In the genomic region with DNA sequence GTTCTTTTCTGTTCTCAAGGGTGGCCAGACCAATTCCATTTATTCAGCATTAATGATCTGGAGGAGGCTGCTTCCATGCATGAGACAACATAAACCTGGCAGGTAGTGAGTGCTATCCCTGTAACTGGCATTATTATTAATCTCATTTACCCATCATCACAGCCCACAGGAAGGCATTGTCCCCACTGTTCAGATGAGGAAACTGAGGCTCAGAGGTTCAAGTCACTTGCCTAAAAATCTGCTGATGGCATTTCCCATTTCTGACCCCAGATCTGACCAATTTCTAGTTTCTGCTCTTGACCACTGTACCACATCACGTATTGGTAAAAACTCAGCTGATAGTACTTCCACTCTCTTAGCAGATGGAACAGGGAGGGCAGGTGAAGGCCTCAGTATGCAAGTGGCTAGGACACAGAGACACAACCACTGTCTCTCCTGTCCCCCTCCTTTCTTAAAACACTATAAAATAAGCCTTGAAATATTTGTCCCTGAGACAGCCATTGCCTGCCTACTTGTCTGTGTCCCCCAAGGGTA, we compare ENCODE assay signal across 8 cellular contexts. TPM values are rescaled to one million over a fixed set of nuclear protein-coding genes. Genes with fewer than 3 reads are reported as not detected.
DNase-seq lines count a peak whose midpoint lies in the region; ATAC-seq, FAIRE-seq and TF ChIP-seq lines count a peak whose summit lies in the region.

No MANE protein-coding gene starts in this region.

- no peaks in the 10 kb centered on the region for H3K27me3 ChIP-seq in DND-41 (ENCODE audit: insufficient read depth, low read length, poor library complexity)
- no peaks in the 10 kb centered on the region for H3K27me3 ChIP-seq in endothelial cell of umbilical vein (ENCODE audit: control insufficient read depth in 2 of 2, insufficient read depth in 2 of 2, low read length in 2 of 2)
- H3K27me3 ChIP-seq in prostate gland (replicated peaks; ENCODE audit: insufficient read depth), result no peaks in the 10 kb centered on the region

- 91% methylated on average over 1 of the region's 1 CpG for WGBS in prostate gland

- no peak for TF ChIP-seq CTCF in DND-41 (IDR thresholded peaks at IDR 0.05; ENCODE audit: borderline replicate concordance, extremely low read depth, low read length, poor library complexity, severe bottlenecking)
- TF ChIP-seq CTCF in endothelial cell of umbilical vein (IDR thresholded peaks at IDR 0.05; ENCODE audit: extremely low read depth in 1 of 2, insufficient read depth in 1 of 2, low read depth in 1 of 2, low read length in 2 of 2), result no peak
- no peak for TF ChIP-seq CTCF in prostate gland (IDR thresholded peaks at IDR 0.05)

- dilution Hi-C loops in endothelial cell of umbilical vein (cut with MboI; ENCODE audit: extremely low pct_ligation_motif_present, low sequenced_read_pairs), result no loop called here

- CTCF ChIA-PET in endothelial cell of umbilical vein (lab: Charles Lee), result interaction anchor here (1.2 to 5.4 kb wide), 5 partner anchors 15 to 50 kb away, joined by 5 to 71 read pairs (median 7); no protein-coding TSS in a partner anchor

- H3K4me3 ChIP-seq in DND-41 (ENCODE audit: low read depth in 1 of 2, low read length in 2 of 2) (peak overlapping the region; percentile 60 to 72; a peak in 3 of 4 replicates), endothelial cell of umbilical vein (replicated peaks in 1 of 3; ENCODE audit: insufficient read depth in 1 of 3, low read depth in 1 of 3, low read length in 3 of 3) (peak overlapping the region in 2 of 3 experiments; percentile 12 to 88), prostate gland (peak overlapping the region; percentile 34 to 36)

- FAIRE-seq in endothelial cell of umbilical vein (lab: Jason Lieb, UNC), result no peak

- intact Hi-C loops in endothelial cell of umbilical vein (cut with micrococcal nuclease) (loop anchor here (1.0 to 5.0 kb wide), 4 partner anchors 15 to 274 kb away; a partner anchor contains a TSS), prostate gland (cut with DNase I) (no loop called here)

- peaks cover 4% of the 10 kb centered on the region; the same call in 1 of the 2 replicates for H3K36me3 ChIP-seq in DND-41 (ENCODE audit: insufficient read depth, low read length)
- H3K36me3 ChIP-seq in endothelial cell of umbilical vein (ENCODE audit: control insufficient read depth in 2 of 2, extremely low read depth in 1 of 2, insufficient read depth in 2 of 2, low read length in 2 of 2), result no peaks in the 10 kb centered on the region
- no peaks in the 10 kb centered on the region for H3K36me3 ChIP-seq in prostate gland

- ATAC-seq in DND-41 (ENCODE audit: insufficient read depth, low read depth), result no peak
- no peak for ATAC-seq in GM18867 (IDR thresholded peaks at IDR 0.05; ENCODE audit: unreplicated experiment)

- H3K4me1 ChIP-seq in DND-41 (ENCODE audit: insufficient read depth, low read length), result peaks cover 77% of the 10 kb centered on the region
- peaks cover 22% of the 10 kb centered on the region for H3K4me1 ChIP-seq in endothelial cell of umbilical vein (ENCODE audit: control insufficient read depth, extremely low read depth, insufficient read depth, low read length)
- peaks cover 3% of the 10 kb centered on the region for H3K4me1 ChIP-seq in prostate gland (replicated peaks)

- H3K79me2 ChIP-seq in DND-41 (ENCODE audit: insufficient read depth, low read length) (peaks cover 22% of the 10 kb centered on the region), endothelial cell of umbilical vein (ENCODE audit: control insufficient read depth, insufficient read depth, low read length) (no peaks in the 10 kb centered on the region)

- H3K9ac ChIP-seq in DND-41 (ENCODE audit: low read depth, low read length) (peak overlapping the region; percentile 65), endothelial cell of umbilical vein (replicated peaks; ENCODE audit: extremely low read depth, insufficient read depth, low read length) (no peak overlapping the region)

- no peaks in the 10 kb centered on the region for H3K9me3 ChIP-seq in DND-41 (ENCODE audit: insufficient read depth, low read length, severe bottlenecking)
- no peaks in the 10 kb centered on the region for H3K9me3 ChIP-seq in endothelial cell of umbilical vein (replicated peaks; ENCODE audit: control insufficient read depth, insufficient read depth, low read length)
- no peaks in the 10 kb centered on the region for H3K9me3 ChIP-seq in prostate gland

- BruUV-seq in endothelial cell of umbilical vein (replicated peaks; lab: Mats Ljungman, UMichigan), result no TSS peak

- H4K20me1 ChIP-seq in DND-41 (ENCODE audit: insufficient read depth, low read length) (no peaks in the 10 kb centered on the region), endothelial cell of umbilical vein (replicated peaks; ENCODE audit: control insufficient read depth, extremely low read depth, insufficient read depth, low read length) (no peaks in the 10 kb centered on the region)

- H2AFZ ChIP-seq in DND-41 (ENCODE audit: low read depth, low read length) (peak overlapping the region; percentile 81), endothelial cell of umbilical vein (ENCODE audit: low read depth, low read length) (peak overlapping the region; percentile 77)

- peak overlapping the region; percentile 92 for H3K27ac ChIP-seq in DND-41 (ENCODE audit: low read length)
- peak overlapping the region; percentile 80 for H3K27ac ChIP-seq in endothelial cell of umbilical vein (ENCODE audit: insufficient read depth, low read depth, low read length)
- H3K27ac ChIP-seq in prostate gland, result peak overlapping the region; percentile 70 to 73

- DNase-seq in DND-41 (no peak), OCI-M1 (lab: John Stamatoyannopoulos, UW) (peak; percentile 58), endothelial cell of umbilical vein (ENCODE audit: low read depth, low spot score) (no peak), prostate gland (ENCODE audit: low spot score) (no peak), GM03348 (ENCODE audit: low spot score) (no peak), NCI-H526 (lab: John Stamatoyannopoulos, UW) (no peak)
- no peak for DNase-seq in stimulated activated CD4-positive, alpha-beta T cell treated with anti-CD3 and anti-CD28 coated beads, Interleukin-12 subunit alpha, Interleukin-12 subunit beta, amount 100 ng/mL, for 4 hours

- TF ChIP-seq POLR2A in endothelial cell of umbilical vein (IDR thresholded peaks at IDR 0.05; ENCODE audit: low read depth, low read length) (no peak), prostate gland (IDR thresholded peaks at IDR 0.05) (no peak)

- H3K9me1 ChIP-seq in endothelial cell of umbilical vein (replicated peaks; ENCODE audit: control insufficient read depth, extremely low read depth, insufficient read depth, low read length), result no peaks in the 10 kb centered on the region

- peak overlapping the region; percentile 64 for H3K4me2 ChIP-seq in DND-41 (ENCODE audit: insufficient read depth, low read length)
- peak overlapping the region; percentile 95 for H3K4me2 ChIP-seq in endothelial cell of umbilical vein (ENCODE audit: insufficient read depth, low read length)

- POLR2A ChIA-PET in endothelial cell of umbilical vein (lab: Charles Lee), result no interaction called here

TF ChIP-seq in endothelial cell of umbilical vein, 7 proteins besides CTCF, POLR2A, EP300 and RAD21:
- TF ChIP-seq POLR2AphosphoS5 (IDR thresholded peaks at IDR 0.05; ENCODE audit: insufficient read depth, low read depth, low read length) (no peak), JUN (IDR thresholded peaks at IDR 0.05; ENCODE audit: borderline replicate concordance, insufficient read depth, insufficient read length, low read depth) (no peak), FOS (IDR thresholded peaks at IDR 0.05; ENCODE audit: borderline replicate concordance, insufficient read depth, low read length) (no peak), MYC (IDR thresholded peaks at IDR 0.05; ENCODE audit: low read depth, low read length) (no peak), GATA2 (IDR thresholded peaks at IDR 0.05; ENCODE audit: insufficient read depth, insufficient read length, low read depth, low read length) (no peak), EZH2 (IDR thresholded peaks at IDR 0.05; ENCODE audit: borderline replicate concordance, low read depth, low read length, severe bottlenecking) (no peak)
- TF ChIP-seq, protein P1, sequence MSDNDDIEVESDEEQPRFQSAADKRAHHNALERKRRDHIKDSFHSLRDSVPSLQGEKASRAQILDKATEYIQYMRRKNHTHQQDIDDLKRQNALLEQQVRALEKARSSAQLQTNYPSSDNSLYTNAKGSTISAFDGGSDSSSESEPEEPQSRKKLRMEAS (IDR thresholded peaks at IDR 0.05; ENCODE audit: insufficient read depth, insufficient read length), result no peak

RNA-seq across cellular contexts. Expression of a gene that starts 36.1 kb away (rescaled TPM):
- 8.0 and 14.4 TPM in 2 replicates for total RNA-seq in endothelial cell of umbilical vein
- 3.5 and 4.6 TPM in 2 replicates for polyA plus RNA-seq in endothelial cell of umbilical vein
- 2.9 and 3.7 TPM in 2 replicates for polyA plus RNA-seq in endothelial cell of umbilical vein (2011; cell fraction: cytosol; rRNA removed)
- polyA plus RNA-seq in endothelial cell of umbilical vein (2011; cell fraction: nucleus; rRNA removed), result 13.9 and 15.8 TPM in 2 replicates
- polyA plus RNA-seq in endothelial cell of umbilical vein (2012), result 6.8 and 7.3 TPM in 2 replicates
- 18.2 and 26.1 TPM in 2 replicates for polyA minus RNA-seq in endothelial cell of umbilical vein
- polyA minus RNA-seq in endothelial cell of umbilical vein (2011; cell fraction: cytosol; rRNA and poly(A)+ RNA removed), result 2.8 TPM
- polyA minus RNA-seq in endothelial cell of umbilical vein (2011; cell fraction: nucleus; rRNA and poly(A)+ RNA removed), result 8.4 and 10.6 TPM in 2 replicates
- 10 to 100 TPM in 1 of 2 donors, 1 to 10 TPM in 1; 9.4 to 17.4 TPM for total RNA-seq in prostate gland
